Comparison of ENCODE assay signal across 10 cellular contexts in the genomic region with DNA sequence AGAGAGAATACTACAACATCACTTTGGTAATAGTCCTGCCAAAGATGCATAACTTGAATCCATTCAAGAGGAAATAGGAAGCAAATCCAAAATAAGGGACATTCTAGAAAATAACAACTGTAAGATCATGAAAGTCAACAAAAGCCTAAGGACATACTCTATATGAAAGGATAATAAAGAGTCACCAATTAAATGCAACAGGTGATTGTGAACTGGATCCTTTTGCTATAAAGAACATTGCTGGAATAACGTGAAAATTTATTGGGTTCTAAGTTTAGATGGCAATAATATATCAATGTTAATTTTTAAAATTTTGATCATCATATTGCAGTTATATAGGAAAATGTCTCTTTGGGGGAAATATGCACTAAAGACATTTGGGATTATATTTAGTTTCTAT. TPM values are rescaled to one million over a fixed set of nuclear protein-coding genes. Genes with fewer than 3 reads are reported as not detected.
"Had no signal": no experiment of that assay in that cellular context is flagged by ENCODE, and none has a peak within 500 bp of the region (broad histone marks: within the 10 kb centered on the region; RNA-seq: fewer than 3 reads in every experiment).

No MANE protein-coding gene starts in this region.

- H3K4me2 ChIP-seq: GM23338 had no signal

- FAIRE-seq: H54, HepG2 had no signal

- DNase-seq: H9, HCEC 1CT, HFFc6, KG1 had no signal

- H3K4me3 ChIP-seq: GM23338 had no signal

- ATAC-seq: GM23338, HepG2 had no signal

- H2AFZ ChIP-seq: GM23338 had no signal

- H3K27ac ChIP-seq: HL-60 had no signal

RNA-seq across cellular contexts. Expression of gene BEX4, which starts 20.0 kb away (rescaled TPM):
- total RNA-seq: HepG2, HT1080 had no signal
- polyA plus RNA-seq: HepG2 had no signal

RNA-seq across cellular contexts. Expression of gene TCEAL5, which starts 41.7 kb away (rescaled TPM):
- total RNA-seq: H9, HepG2, HFFc6, HT1080 had no signal
- polyA plus RNA-seq: HepG2, IgD-negative memory B cell had no signal
